13 cellular contexts compared by ENCODE assay signal in genomic region chr1:158017800-158018595, GRCh38. TPM values are rescaled to one million over a fixed set of nuclear protein-coding genes. Genes with fewer than 3 reads are reported as not detected.
DNase-seq lines count a peak whose midpoint lies in the region; ATAC-seq and TF ChIP-seq lines count a peak whose summit lies in the region.
"Had no signal": no experiment of that assay in that cellular context is flagged by ENCODE, and none has a peak within 500 bp of the region (broad histone marks: within the 10 kb centered on the region; RNA-seq: fewer than 3 reads in every experiment).

No MANE protein-coding gene starts in this region.

- H2AK5ac ChIP-seq in mesendoderm (ENCODE audit: low read length): peak overlapping the region; percentile 95

- H2BK120ac ChIP-seq in mesendoderm (ENCODE audit: low read depth, low read length): peak overlapping the region; percentile 33

- H3K79me2 ChIP-seq in mesendoderm (ENCODE audit: control insufficient read depth, insufficient read depth, low read length): peaks cover 43% of the 10 kb centered on the region

- H3K9ac ChIP-seq in mesendoderm (ENCODE audit: low read length): no peak overlapping the region

- no peak overlapping the region for H2BK15ac ChIP-seq in mesendoderm (replicated peaks; ENCODE audit: low read depth)

- H4K5ac ChIP-seq in mesendoderm (ENCODE audit: low read length): peak overlapping the region; percentile 93

- TF ChIP-seq EP300 in Ishikawa (IDR thresholded peaks at IDR 0.05; ENCODE audit: borderline replicate concordance): no peak

- H3K4ac ChIP-seq in mesendoderm (ENCODE audit: low read depth, low read length): peak overlapping the region; percentile 39

- H3K4me2 ChIP-seq in mesendoderm (ENCODE audit: low read length): no peak overlapping the region

- H4K8ac ChIP-seq in mesendoderm (ENCODE audit: low read depth, low read length): no peak overlapping the region

- peak overlapping the region; percentile 88 for H2BK5ac ChIP-seq in mesendoderm (ENCODE audit: low read length)

- no peak overlapping the region for H3K4me3 ChIP-seq in mesendoderm (ENCODE audit: low read length)

- H3K56ac ChIP-seq in mesendoderm (ENCODE audit: low read length): peak overlapping the region; percentile 82

- no peak overlapping the region for H3K23ac ChIP-seq in mesendoderm (ENCODE audit: low read length)

- DNase-seq in mesendoderm (no peak), SIG-M5 (lab: John Stamatoyannopoulos, UW) (no peak), T-helper 2 cell (no peak), GF-D8 (lab: John Stamatoyannopoulos, UW) (no peak)
- DNase-seq: activated gamma-delta T cell; DND-41; NCI-H146; stimulated activated CD4-positive, alpha-beta T cell treated with anti-CD3 and anti-CD28 coated beads, Interleukin-4, amount 100 ng/mL, for 1 hour had no signal

- H3K27ac ChIP-seq in cingulate gyrus (ENCODE audit: low read depth, low read length) (peak overlapping the region; percentile 66), mesendoderm (ENCODE audit: low read depth, low read length) (peak overlapping the region; percentile 43), temporal lobe (ENCODE audit: low read depth, low read length) (peak overlapping the region; percentile 6)

- WGBS in mesendoderm (ENCODE audit: extremely low coverage, insufficient coverage, low lambda C conversion rate): no CpG with 5 or more reads among the region's 4 CpGs

- H3K36me3 ChIP-seq in mesendoderm (ENCODE audit: control insufficient read depth, insufficient read depth, low read length): no peaks in the 10 kb centered on the region

- no peak for TF ChIP-seq RAD21 in Ishikawa (IDR thresholded peaks at IDR 0.05; ENCODE audit: low read depth)

- H3K18ac ChIP-seq in mesendoderm (ENCODE audit: low read length): peak overlapping the region; percentile 5

- no peak for ATAC-seq in HG02981 (IDR thresholded peaks at IDR 0.05; ENCODE audit: unreplicated experiment)
- ATAC-seq: activated CD4-positive, CD25-positive, alpha-beta regulatory T cell treated with anti-CD3 and anti-CD28 coated beads, Interleukin-2, amount 50 U/mL, for 24 hours had no signal

- H3K4me1 ChIP-seq in mesendoderm (ENCODE audit: control insufficient read depth, low read depth, low read length): peaks cover 35% of the 10 kb centered on the region

- H3K79me1 ChIP-seq in mesendoderm (ENCODE audit: low read length): peaks cover 30% of the 10 kb centered on the region

- no peaks in the 10 kb centered on the region for H3K27me3 ChIP-seq in mesendoderm (ENCODE audit: insufficient read depth, low read length, poor library complexity)

TF ChIP-seq in Ishikawa, 13 proteins besides CTCF, POLR2A, EP300 and RAD21:
- TF ChIP-seq CEBPB (IDR thresholded peaks at IDR 0.05) (no peak), MAX (IDR thresholded peaks at IDR 0.05) (peak; percentile 60; the same call in 1 of the 2 replicates)

RNA-seq across cellular contexts. Expression of gene KIRREL1, which starts 24.6 kb away (rescaled TPM):
- polyA plus RNA-seq in mesendoderm (2013, experiment 1 of 2): 19.9 TPM
- polyA plus RNA-seq in mesendoderm (2013, experiment 2 of 2): 19.5 TPM
- total RNA-seq in temporal lobe: 12.0 TPM

Comparison
In these comparisons a context has a peak if more than half of its experiments do, and no peak if none do; other contexts are left out.
1. H3K27ac ChIP-seq: peak in every context shown above with its lines; median percentile 66 in cingulate gyrus; 43 in mesendoderm; 6 in temporal lobe.